ENCODE assay signal across 12 cellular contexts in the genomic region with DNA sequence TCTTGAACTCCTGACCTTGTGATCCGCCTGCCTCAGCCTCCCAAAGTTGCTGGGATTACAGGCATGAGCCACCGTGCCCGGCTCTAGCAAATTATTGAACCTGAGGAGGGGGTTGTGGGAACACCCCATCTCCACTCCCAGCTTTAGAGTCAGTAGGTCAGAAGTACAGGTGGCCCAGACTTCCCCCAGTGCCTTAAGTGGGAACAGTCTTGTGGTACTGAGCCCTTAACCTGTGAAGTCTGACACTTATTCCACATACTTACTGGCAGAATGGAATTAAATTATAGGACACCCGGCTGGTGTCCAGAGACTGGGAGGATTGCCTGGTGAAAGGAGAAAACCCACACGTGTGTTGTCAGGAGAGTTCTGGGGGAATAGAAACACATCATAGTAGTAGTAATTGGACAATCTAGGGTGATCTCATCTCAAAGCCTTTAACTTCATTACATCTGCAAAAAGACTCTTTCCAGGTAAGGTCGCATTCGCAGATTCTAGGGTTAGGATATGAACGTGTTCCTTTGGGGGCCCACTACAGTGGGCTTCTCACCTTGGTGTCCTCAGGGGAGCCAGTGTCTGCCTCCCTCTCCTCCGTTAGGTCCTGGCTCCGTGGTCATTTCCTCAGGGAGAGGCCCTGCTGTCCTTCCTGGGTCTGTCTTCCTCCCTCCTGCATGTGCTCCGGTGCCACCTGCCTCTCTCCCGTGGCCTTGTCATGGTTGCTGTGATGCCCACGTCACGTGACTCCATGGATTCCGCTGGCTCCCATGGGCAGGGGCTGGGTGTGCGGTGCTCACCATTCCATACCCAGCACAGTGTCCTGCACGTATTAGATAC.
DNase-seq lines count a peak whose midpoint lies in the region; ATAC-seq, FAIRE-seq and TF ChIP-seq lines count a peak whose summit lies in the region.
"Had no signal": no experiment of that assay in that cellular context is flagged by ENCODE, and none has a peak within 500 bp of the region (broad histone marks: within the 10 kb centered on the region; RNA-seq: fewer than 3 reads in every experiment).

No MANE protein-coding gene starts in this region.

- TF ChIP-seq CTCF in A673 (conservative IDR thresholded peaks at IDR 0.05; ENCODE audit: low read depth, low read length): no peak
- TF ChIP-seq CTCF in kidney (IDR thresholded peaks at IDR 0.05; ENCODE audit: borderline replicate concordance, extremely low read depth, insufficient read depth): no peak
- no peak for TF ChIP-seq CTCF in spleen (IDR thresholded peaks at IDR 0.05 in 8 of 11, conservative IDR thresholded peaks at IDR 0.05 in 3 of 11)

- BruUV-seq in A673 (replicated peaks; lab: Mats Ljungman, UMichigan): no TSS peak

- TF ChIP-seq POLR2A in spleen (IDR thresholded peaks at IDR 0.05): no peak

- peak overlapping the region; percentile 84 for H3K4me3 Mint-ChIP-seq in activated T-helper 17 cell treated with anti-CD3 and anti-CD28 coated beads, Interleukin-2, amount 50 U/mL, for 72 hours

- no peak overlapping the region for H3K9ac ChIP-seq in kidney (ENCODE audit: low read length in 2 of 2)

- H3K27me3 Mint-ChIP-seq in activated T-helper 17 cell treated with anti-CD3 and anti-CD28 coated beads, Interleukin-2, amount 50 U/mL, for 72 hours: no peaks in the 10 kb centered on the region

- peak overlapping the region; percentile 96 for H3K27ac Mint-ChIP-seq in activated T-helper 17 cell treated with anti-CD3 and anti-CD28 coated beads, Interleukin-2, amount 50 U/mL, for 72 hours

- H3K9me3 ChIP-seq in A673 (ENCODE audit: low read depth, low read length, poor library complexity, severe bottlenecking) (no peaks in the 10 kb centered on the region), kidney (ENCODE audit: control insufficient read depth in 1 of 2, low read length in 2 of 2) (no peaks in the 10 kb centered on the region), spleen (peaks cover 0 to 3% (median 0%) of the 10 kb centered on the region in 8 donors)
- H3K9me3 ChIP-seq: HAP-1 had no signal

- ATAC-seq in activated T-helper 17 cell treated with anti-CD3 and anti-CD28 coated beads, Interleukin-2, amount 50 U/mL, for 72 hours (replicated peaks): no peak
- no peak for ATAC-seq in GM18909 (IDR thresholded peaks at IDR 0.05; ENCODE audit: poor library complexity, unreplicated experiment)
- no peak for ATAC-seq in GM21717 (IDR thresholded peaks at IDR 0.05; ENCODE audit: unreplicated experiment)
- ATAC-seq: HepG2 had no signal

- H3K4me3 ChIP-seq in A673 (ENCODE audit: low read depth, low read length, poor library complexity, severe bottlenecking) (no peak overlapping the region), kidney (ENCODE audit: low read length in 2 of 2) (no peak overlapping the region), spleen (no peak overlapping the region)
- H3K4me3 ChIP-seq: HAP-1 had no signal

- FAIRE-seq in kidney (lab: Jason Lieb, UNC): no peak
- FAIRE-seq: frontal cortex, HepG2 had no signal

- 86 to 92% (median 88%) methylated on average over 17 of the region's 17 CpGs for WGBS in spleen, 5 donors

- peaks cover 12% of the 10 kb centered on the region for H3K36me3 Mint-ChIP-seq in activated T-helper 17 cell treated with anti-CD3 and anti-CD28 coated beads, Interleukin-2, amount 50 U/mL, for 72 hours (ENCODE audit: low read depth)

- DNase-seq in A673 (ENCODE audit: low spot score) (no peak), COLO668 (lab: John Stamatoyannopoulos, UW; ENCODE audit: unreplicated experiment) (peak; percentile 49), kidney (no peak), NCI-H2107 treated with DMSO at 0.1 percent for 48 hours (lab: John Stamatoyannopoulos, UW; ENCODE audit: unreplicated experiment) (no peak), spleen (no peak)
- DNase-seq: NCI-H1092 had no signal

- H3K27ac ChIP-seq in A673 (ENCODE audit: low read depth, low read length, poor library complexity, severe bottlenecking) (peak overlapping the region; percentile 29), kidney (ENCODE audit: low read depth in 2 of 2, low read length in 2 of 2) (peak overlapping the region; percentile 5 to 49), spleen (peak overlapping the region in 1 of 8 donors; percentile 53)

- intact Hi-C loops in A673 (cut with micrococcal nuclease; ENCODE audit: unreplicated experiment): no loop called here
- intact Hi-C loops in kidney (cut with DNase I): no loop called here
- intact Hi-C loops in spleen (cut with DNase I; ENCODE audit: low total_unique reads): loop anchor here (10.0 kb wide), 1 partner anchor 59 kb away; a partner anchor contains a TSS

- H3K27me3 ChIP-seq in A673 (replicated peaks; ENCODE audit: insufficient read depth, low read depth, low read length, poor library complexity): no peaks in the 10 kb centered on the region
- no peaks in the 10 kb centered on the region for H3K27me3 ChIP-seq in spleen (replicated peaks in 1 of 7)

- H3K4me1 ChIP-seq in A673 (ENCODE audit: insufficient read depth, low read length, poor library complexity, severe bottlenecking): peaks cover 29% of the 10 kb centered on the region
- H3K4me1 ChIP-seq in kidney (ENCODE audit: control insufficient read depth in 1 of 2, insufficient read depth in 1 of 2, low read depth in 1 of 2, low read length in 2 of 2): peaks cover 24 to 31% of the 10 kb centered on the region in 2 donors
- H3K4me1 ChIP-seq in spleen: peaks cover 6 to 97% (median 72%) of the 10 kb centered on the region in 6 donors

- CTCF ChIA-PET in A673 (lab: Charles Lee): interaction anchor here (0.8 kb wide), 1 partner anchor 64 kb away, joined by 3 read pairs; a partner anchor contains a TSS

- no peaks in the 10 kb centered on the region for H3K9me3 Mint-ChIP-seq in activated T-helper 17 cell treated with anti-CD3 and anti-CD28 coated beads, Interleukin-2, amount 50 U/mL, for 72 hours

- POLR2A ChIA-PET in A673 (lab: Charles Lee; ENCODE audit: low non-redundant PET): no interaction called here

- H3K36me3 ChIP-seq in A673 (ENCODE audit: insufficient read depth, low read length, poor library complexity, severe bottlenecking): no peaks in the 10 kb centered on the region
- no peaks in the 10 kb centered on the region for H3K36me3 ChIP-seq in kidney (ENCODE audit: control insufficient read depth in 1 of 2, insufficient read depth in 2 of 2, low read length in 2 of 2)
- no peaks in the 10 kb centered on the region for H3K36me3 ChIP-seq in spleen
- H3K36me3 ChIP-seq: HAP-1 had no signal

- peaks cover 50% of the 10 kb centered on the region for H3K4me1 Mint-ChIP-seq in activated T-helper 17 cell treated with anti-CD3 and anti-CD28 coated beads, Interleukin-2, amount 50 U/mL, for 72 hours
